6 cellular contexts compared by ENCODE assay signal in the genomic region with DNA sequence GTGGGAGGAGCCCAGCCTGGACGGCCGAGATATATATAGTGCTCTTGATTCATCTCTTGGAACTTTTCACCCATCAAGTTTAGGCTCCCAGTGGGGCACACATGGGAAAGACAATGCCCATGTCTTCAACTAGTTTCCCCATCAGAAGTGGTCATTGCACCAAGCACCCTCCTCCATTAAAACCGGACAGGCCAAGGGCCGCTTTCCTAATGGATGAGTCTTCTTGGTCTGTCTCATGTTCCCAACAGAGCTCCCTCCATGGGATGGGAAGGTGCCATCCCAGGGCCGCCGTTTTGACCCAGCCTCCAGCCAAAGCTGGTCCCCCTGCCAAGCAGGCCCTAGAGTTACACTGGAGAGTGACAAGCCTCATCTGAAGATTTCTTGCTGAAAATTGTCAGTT.
"Had no signal": no experiment of that assay in that cellular context is flagged by ENCODE, and none has a peak within 500 bp of the region (broad histone marks: within the 10 kb centered on the region; RNA-seq: fewer than 3 reads in every experiment).

No MANE protein-coding gene starts in this region.

- H3K4me2 ChIP-seq: KMS-11 had no signal

- ATAC-seq: HepG2, K562 had no signal

- H3K9ac ChIP-seq: KMS-11 had no signal

- H3K27ac ChIP-seq: HL-60, KMS-11 had no signal

- DNase-seq: KBM-7, KG1 had no signal

- H3K4me3 ChIP-seq: K562 had no signal
